ENCODE assay signal across 16 cellular contexts in the genomic region with DNA sequence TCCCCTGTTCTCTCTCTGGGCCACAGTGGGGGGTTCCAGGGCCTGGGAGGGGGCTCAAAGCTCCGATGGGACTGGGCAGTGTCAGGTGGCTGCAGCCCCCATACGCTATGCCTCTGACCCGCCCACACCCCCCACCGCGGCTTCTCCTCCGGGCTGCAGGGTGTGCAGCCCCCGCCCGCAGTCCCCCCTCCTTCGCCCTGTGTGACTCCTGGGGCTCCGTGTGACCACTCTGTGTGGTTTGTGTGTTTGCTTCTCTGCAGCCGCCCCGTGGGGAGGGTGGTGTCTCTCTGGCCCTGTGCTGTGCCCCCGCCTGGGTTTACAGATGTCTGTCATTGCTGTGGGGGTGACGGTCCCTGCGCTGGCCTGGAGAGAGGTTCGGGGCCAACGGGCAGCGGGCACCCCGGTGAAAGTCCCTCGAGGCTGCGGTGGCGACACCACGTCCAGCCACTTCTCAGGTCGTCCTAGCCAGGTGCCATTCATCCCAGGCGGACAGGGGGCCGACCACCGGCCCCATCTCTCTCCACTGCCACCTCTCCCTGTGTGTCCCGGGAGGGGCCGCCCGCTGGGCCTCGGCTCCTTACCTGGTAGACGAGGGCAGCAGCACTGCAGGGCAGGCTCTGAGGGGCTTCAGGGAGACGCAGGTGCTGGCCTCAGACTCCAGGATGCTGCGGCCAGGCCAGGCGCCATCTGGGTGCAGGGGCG. TPM values are rescaled to one million over a fixed set of nuclear protein-coding genes. Genes with fewer than 3 reads are reported as not detected.
DNase-seq lines count a peak whose midpoint lies in the region; ATAC-seq, FAIRE-seq and TF ChIP-seq lines count a peak whose summit lies in the region.
"Had no signal": no experiment of that assay in that cellular context is flagged by ENCODE, and none has a peak within 500 bp of the region (broad histone marks: within the 10 kb centered on the region; RNA-seq: fewer than 3 reads in every experiment).

No MANE protein-coding gene starts in this region.

- CTCF ChIA-PET in HepG2 (lab: Yijun Ruan, JAX; ENCODE audit: low intra/inter-chr PET ratio, low total read pairs) (no interaction called here), RWPE1 (lab: Yijun Ruan, JAX) (interaction anchor here (0.6 to 1.1 kb wide), 2 partner anchors 20 to 68 kb away, joined by 3 to 4 read pairs; no protein-coding TSS in a partner anchor)

- H3K27ac ChIP-seq in HepG2 (ENCODE audit: extremely low read length, insufficient read depth, low read length) (peak overlapping the region; percentile 55), right lobe of liver (no peak overlapping the region), RWPE1 (peak overlapping the region; percentile 95), thyroid gland (no peak overlapping the region)
- H3K27ac ChIP-seq: BLaER1 treated with 17β-estradiol and CSF1 and Interleukin-3, amounts not matched to agents 10 nM and 100 nM had no signal

- TF ChIP-seq EP300 in HepG2 (IDR thresholded peaks at IDR 0.05; ENCODE audit: low read depth in 2 of 2, low read length in 2 of 2): no peak
- no peak for TF ChIP-seq EP300 in HepG2 (CRISPR knock-in tag; IDR thresholded peaks at IDR 0.05; ENCODE audit: borderline replicate concordance)

- H4K20me1 ChIP-seq in HepG2 (ENCODE audit: insufficient read depth, low read length): no peaks in the 10 kb centered on the region

- peaks cover 67% of the 10 kb centered on the region for H3K4me1 ChIP-seq in HepG2 (ENCODE audit: insufficient read depth, low read length)
- H3K4me1 ChIP-seq in right lobe of liver: peaks cover 0 to 26% (median 7%) of the 10 kb centered on the region in 4 donors
- no peaks in the 10 kb centered on the region for H3K4me1 ChIP-seq in thyroid gland

- DNase-seq in HepG2 (ENCODE audit: low spot score): no peak
- no peak for DNase-seq in right lobe of liver
- DNase-seq in RWPE1 (ENCODE audit: low spot score): no peak
- DNase-seq in epithelial cell of proximal tubule (ENCODE audit: low read depth): no peak
- no peak for DNase-seq in thyroid gland
- DNase-seq in SW480 (ENCODE audit: low spot score): no peak
- DNase-seq: GF-D8, MV-4-11, NCI-H1436 had no signal

- in situ Hi-C loops in HepG2 (cut with HindIII; ENCODE audit: extremely low pct_ligation_motif_present, low pct_unique_long_range_greater_than_20kb): no loop called here

- intact Hi-C loops in HepG2 (cut with micrococcal nuclease; ENCODE audit: unreplicated experiment) (no loop called here), right lobe of liver (cut with DNase I) (no loop called here), thyroid gland (cut with DNase I) (no loop called here)

- BruUV-seq in HepG2 (replicated peaks; lab: Mats Ljungman, UMichigan): no TSS peak

- peak overlapping the region; percentile 31; the same call in 1 of the 2 replicates for H3K9ac ChIP-seq in HepG2 (ENCODE audit: insufficient read depth, low read depth, low read length)
- H3K9ac ChIP-seq: BLaER1 treated with 17β-estradiol and CSF1 and Interleukin-3, amounts not matched to agents 10 nM and 100 nM had no signal

- no peaks in the 10 kb centered on the region for H3K79me2 ChIP-seq in HepG2 (ENCODE audit: insufficient read depth, low read length)

- WGBS in HepG2 (ENCODE audit: low lambda C conversion rate): 26% methylated on average over 16 of the region's 36 CpGs
- WGBS in right lobe of liver (ENCODE audit: insufficient coverage, low coverage, low lambda C conversion rate, missing lambda C conversion rate): 23% methylated on average over 7 of the region's 36 CpGs
- WGBS in thyroid gland, 2 donors: 69% methylated on average over 14 to 30 of the region's 36 CpGs

- H3K27me3 ChIP-seq in HepG2 (ENCODE audit: control insufficient read depth in 1 of 2, insufficient read depth in 2 of 2, low read length in 2 of 2): peaks cover 1 to 34% of the 10 kb centered on the region in 2 experiments; a peak in 3 of 5 replicates
- H3K27me3 ChIP-seq in right lobe of liver: peaks cover 0 to 3% of the 10 kb centered on the region in 2 donors
- peaks cover 2% of the 10 kb centered on the region for H3K27me3 ChIP-seq in thyroid gland

- no peak for FAIRE-seq in HepG2 (lab: Jason Lieb, UNC)
- FAIRE-seq: A204.1, GM12891 had no signal

- peak overlapping the region; percentile 68 for H3K4me2 ChIP-seq in HepG2 (ENCODE audit: low read depth, low read length)
- H3K4me2 ChIP-seq: BLaER1 treated with 17β-estradiol and CSF1 and Interleukin-3, amounts not matched to agents 10 nM and 100 nM had no signal

- H3K9me3 ChIP-seq in HepG2 (ENCODE audit: low read length) (no peaks in the 10 kb centered on the region), right lobe of liver (no peaks in the 10 kb centered on the region), thyroid gland (no peaks in the 10 kb centered on the region)
- H3K9me3 ChIP-seq: BLaER1 treated with 17β-estradiol and CSF1 and Interleukin-3, amounts not matched to agents 10 nM and 100 nM had no signal

- no peak for TF ChIP-seq CTCF in HepG2 (CRISPR knock-in tag; IDR thresholded peaks at IDR 0.05)
- TF ChIP-seq CTCF in right lobe of liver (IDR thresholded peaks at IDR 0.05): no peak
- no peak for TF ChIP-seq CTCF in RWPE1 (conservative IDR thresholded peaks at IDR 0.05; ENCODE audit: low read depth)
- no peak for TF ChIP-seq CTCF in epithelial cell of proximal tubule (conservative IDR thresholded peaks at IDR 0.05; ENCODE audit: low read depth, low read length)
- no peak for TF ChIP-seq CTCF in thyroid gland (IDR thresholded peaks at IDR 0.05)

- H3K36me3 ChIP-seq in HepG2 (replicated peaks in 1 of 2; ENCODE audit: control insufficient read depth in 1 of 2, insufficient read depth in 2 of 2, low read length in 2 of 2) (no peaks in the 10 kb centered on the region), right lobe of liver (no peaks in the 10 kb centered on the region), thyroid gland (no peaks in the 10 kb centered on the region)
- H3K36me3 ChIP-seq: BLaER1 treated with 17β-estradiol and CSF1 and Interleukin-3, amounts not matched to agents 10 nM and 100 nM had no signal

- no peak for ATAC-seq in HepG2
- ATAC-seq in right lobe of liver: no peak
- no peak for ATAC-seq in HG03571 (IDR thresholded peaks at IDR 0.05; ENCODE audit: unreplicated experiment)
- ATAC-seq in HG02610 (IDR thresholded peaks at IDR 0.05; ENCODE audit: unreplicated experiment): no peak
- ATAC-seq: Right ventricle myocardium inferior had no signal

- H3K4me3 ChIP-seq in HepG2 (replicated peaks in 1 of 3; ENCODE audit: insufficient read depth in 1 of 3, low read depth in 2 of 3, low read length in 3 of 3): peak overlapping the region in 2 of 3 experiments; percentile 39 to 66; a peak in 3 of 6 replicates
- no peak overlapping the region for H3K4me3 ChIP-seq in right lobe of liver
- H3K4me3 ChIP-seq in epithelial cell of proximal tubule (ENCODE audit: low read depth, low read length): peak overlapping the region; percentile 34
- H3K4me3 ChIP-seq in thyroid gland (replicated peaks in 1 of 3): no peak overlapping the region
- H3K4me3 ChIP-seq: BLaER1 treated with 17β-estradiol and CSF1 and Interleukin-3, amounts not matched to agents 10 nM and 100 nM had no signal

- no peak overlapping the region for H2AFZ ChIP-seq in HepG2 (ENCODE audit: low read length)

- TF ChIP-seq POLR2A in HepG2 (IDR thresholded peaks at IDR 0.05; ENCODE audit: insufficient read depth in 1 of 2, low read depth in 2 of 2, low read length in 2 of 2) (no peak), right lobe of liver (IDR thresholded peaks at IDR 0.05) (no peak), thyroid gland (IDR thresholded peaks at IDR 0.05) (no peak)

- TF ChIP-seq RAD21 in HepG2 (CRISPR knock-in tag; IDR thresholded peaks at IDR 0.05): no peak

- POLR2A ChIA-PET in HepG2 (lab: Yijun Ruan, JAX) (interaction anchor here (1.0 kb wide), 1 partner anchor 15 kb away, joined by 4 read pairs; no protein-coding TSS in a partner anchor), RWPE1 (lab: Yijun Ruan, JAX; ENCODE audit: low non-redundant PET) (no interaction called here)

RNA-seq across cellular contexts. Expression of a gene that starts 5.5 kb away (rescaled TPM):
- total RNA-seq in HepG2 (2016; rRNA removed; fragmentation: Illumina TruSeq; extraction: Trizol) (0.14 and 0.49 TPM in 2 replicates), right lobe of liver (not detected), epithelial cell of proximal tubule (not detected in 2 replicates), thyroid gland (not detected)
- total RNA-seq in HepG2 (2016; cell fraction: cytosol; rRNA removed; fragmentation: Illumina TruSeq; extraction: Trizol; ENCODE audit: low read depth): 0.18 TPM in 1 of 2 replicates, not detected in the other
- 0.22 TPM in 1 of 2 replicates, not detected in the other for total RNA-seq in HepG2 (2016; cell fraction: insoluble cytoplasmic fraction; rRNA removed; fragmentation: Illumina TruSeq; extraction: Trizol)
- 0.14 and 0.15 TPM in 2 replicates for total RNA-seq in HepG2 (2016; cell fraction: membrane; rRNA removed; fragmentation: Illumina TruSeq; extraction: Trizol)
- not detected in 2 replicates for total RNA-seq in HepG2 (2016; cell fraction: nucleus; rRNA removed; fragmentation: Illumina TruSeq; extraction: Trizol)
- 0.20 and 0.26 TPM in 2 replicates for polyA plus RNA-seq in HepG2 (2011; rRNA removed)
- 0.55 and 0.79 TPM in 2 replicates for polyA plus RNA-seq in HepG2 (2011; cell fraction: cytosol; rRNA removed)
- 0.55 and 0.62 TPM in 2 replicates for polyA plus RNA-seq in HepG2 (2011; cell fraction: nucleus; rRNA removed)
- 1.3 and 2.0 TPM in 2 replicates for polyA plus RNA-seq in HepG2 (2012)
- polyA plus RNA-seq in HepG2 (2016; cell fraction: cytosol; fragmentation: Illumina TruSeq; extraction: Trizol; ENCODE audit: low read depth): not detected in 2 replicates
- polyA plus RNA-seq in HepG2 (2016; cell fraction: insoluble cytoplasmic fraction; fragmentation: Illumina TruSeq; extraction: Trizol; ENCODE audit: low read depth): not detected in 2 replicates
- 0.18 TPM in 1 of 2 replicates, not detected in the other for polyA plus RNA-seq in HepG2 (2016; cell fraction: membrane; fragmentation: Illumina TruSeq; extraction: Trizol; ENCODE audit: low read depth)
- polyA plus RNA-seq in HepG2 (2016; cell fraction: nucleus; fragmentation: Illumina TruSeq; extraction: Trizol; ENCODE audit: insufficient read depth, low read depth): 0.36 TPM in 1 of 2 replicates, not detected in the other
- 0.26 and 1.1 TPM in 2 replicates for polyA minus RNA-seq in HepG2 (2011; rRNA and poly(A)+ RNA removed; ENCODE audit: low replicate concordance)
- 0.44 and 0.59 TPM in 2 replicates for polyA minus RNA-seq in HepG2 (2011; cell fraction: cytosol; rRNA and poly(A)+ RNA removed)
- 0.26 TPM in 1 of 2 replicates, not detected in the other for polyA minus RNA-seq in HepG2 (2011; cell fraction: nucleus; rRNA and poly(A)+ RNA removed)
- total RNA-seq: Daoy had no signal

RNA-seq across cellular contexts. Expression of a gene that starts 18.0 kb away (rescaled TPM):
- 0.09 TPM in 1 of 2 replicates, not detected in the other for total RNA-seq in HepG2 (2016; rRNA removed; fragmentation: Illumina TruSeq; extraction: Trizol)
- total RNA-seq in HepG2 (2016; cell fraction: cytosol; rRNA removed; fragmentation: Illumina TruSeq; extraction: Trizol; ENCODE audit: low read depth): 0.20 TPM in 1 of 2 replicates, not detected in the other
- not detected in 2 replicates for total RNA-seq in HepG2 (2016; cell fraction: insoluble cytoplasmic fraction; rRNA removed; fragmentation: Illumina TruSeq; extraction: Trizol)
- not detected in 2 replicates for total RNA-seq in HepG2 (2016; cell fraction: membrane; rRNA removed; fragmentation: Illumina TruSeq; extraction: Trizol)
- total RNA-seq in HepG2 (2016; cell fraction: nucleus; rRNA removed; fragmentation: Illumina TruSeq; extraction: Trizol): 0.22 TPM in 1 of 2 replicates, not detected in the other
- polyA plus RNA-seq in HepG2 (2011; rRNA removed): not detected in 2 replicates
- polyA plus RNA-seq in HepG2 (2011; cell fraction: cytosol; rRNA removed): not detected in 2 replicates
- 0.13 TPM in 1 of 2 replicates, not detected in the other for polyA plus RNA-seq in HepG2 (2011; cell fraction: nucleus; rRNA removed)
- not detected in 2 replicates for polyA plus RNA-seq in HepG2 (2012)
- polyA plus RNA-seq in HepG2 (2016; cell fraction: cytosol; fragmentation: Illumina TruSeq; extraction: Trizol; ENCODE audit: low read depth): not detected in 2 replicates
- polyA plus RNA-seq in HepG2 (2016; cell fraction: insoluble cytoplasmic fraction; fragmentation: Illumina TruSeq; extraction: Trizol; ENCODE audit: low read depth): not detected in 2 replicates
- polyA plus RNA-seq in HepG2 (2016; cell fraction: membrane; fragmentation: Illumina TruSeq; extraction: Trizol; ENCODE audit: low read depth): not detected in 2 replicates
- not detected in 2 replicates for polyA plus RNA-seq in HepG2 (2016; cell fraction: nucleus; fragmentation: Illumina TruSeq; extraction: Trizol; ENCODE audit: insufficient read depth, low read depth)
- not detected in 2 replicates for polyA minus RNA-seq in HepG2 (2011; rRNA and poly(A)+ RNA removed; ENCODE audit: low replicate concordance)
- polyA minus RNA-seq in HepG2 (2011; cell fraction: cytosol; rRNA and poly(A)+ RNA removed): not detected in 2 replicates
- not detected in 2 replicates for polyA minus RNA-seq in HepG2 (2011; cell fraction: nucleus; rRNA and poly(A)+ RNA removed)
- not detected for total RNA-seq in right lobe of liver
- total RNA-seq in epithelial cell of proximal tubule: not detected in 2 replicates
- total RNA-seq in thyroid gland: not detected
- total RNA-seq: Daoy had no signal

Comparison
In these comparisons a context has a peak if more than half of its experiments do, and no peak if none do; other contexts are left out.
1. H3K27ac ChIP-seq: peak in HepG2 (single experiment) and RWPE1 (single experiment); none in right lobe of liver (0 of 3) and thyroid gland (0 of 3).
2. H3K4me3 ChIP-seq: peak in HepG2 (2 of 3) and epithelial cell of proximal tubule (single experiment); none in right lobe of liver (0 of 3) and thyroid gland (0 of 3).